8 cellular contexts compared by ENCODE assay signal in the genomic region with DNA sequence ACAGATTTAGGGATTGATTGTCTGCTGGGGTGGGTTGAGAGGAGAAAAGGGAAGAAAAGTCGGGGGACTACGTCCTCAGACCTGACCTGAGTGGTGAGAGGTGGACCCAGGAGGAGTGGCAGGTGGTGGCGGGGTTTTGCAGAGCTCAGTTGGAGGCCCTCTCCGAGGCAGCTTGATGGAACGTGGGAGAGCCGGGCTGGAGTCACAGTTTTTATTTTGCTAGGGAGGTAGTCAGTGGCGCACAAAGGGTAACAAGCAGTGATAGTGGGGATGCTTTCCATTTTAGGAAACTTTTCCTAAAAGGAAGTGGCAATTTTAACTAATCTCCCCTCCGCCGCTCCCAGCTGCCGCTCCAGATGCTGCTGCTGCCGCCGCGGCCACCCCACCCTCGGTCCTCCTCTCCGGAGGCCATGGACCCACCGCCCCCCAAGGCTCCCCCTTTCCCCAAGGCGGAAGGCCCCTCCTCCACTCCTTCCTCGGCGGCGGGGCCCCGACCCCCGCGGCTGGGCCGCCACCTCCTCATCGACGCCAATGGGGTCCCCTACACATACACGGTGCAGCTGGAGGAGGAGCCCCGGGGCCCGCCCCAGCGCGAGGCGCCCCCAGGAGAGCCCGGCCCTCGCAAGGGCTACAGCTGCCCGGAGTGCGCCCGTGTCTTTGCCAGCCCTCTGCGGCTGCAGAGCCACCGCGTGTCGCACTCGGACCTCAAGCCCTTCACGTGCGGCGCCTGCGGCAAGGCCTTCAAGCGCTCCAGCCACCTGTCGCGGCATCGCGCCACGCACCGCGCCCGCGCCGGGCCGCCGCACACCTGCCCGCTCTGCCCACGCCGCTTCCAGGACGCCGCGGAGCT. TPM values are rescaled to one million over a fixed set of nuclear protein-coding genes. Genes with fewer than 3 reads are reported as not detected.
DNase-seq lines count a peak whose midpoint lies in the region; ATAC-seq and TF ChIP-seq lines count a peak whose summit lies in the region.

No MANE protein-coding gene starts in this region.

- H3K9me3 ChIP-seq in CD4-positive, alpha-beta T cell (ENCODE audit: control insufficient read depth, low read length): no peaks in the 10 kb centered on the region
- H3K9me3 ChIP-seq in HEK293 (ENCODE audit: control insufficient read depth, insufficient read depth, low read depth, low read length) (no peaks in the 10 kb centered on the region), esophagus muscularis mucosa (no peaks in the 10 kb centered on the region), neutrophil (no peaks in the 10 kb centered on the region)

- intact Hi-C loops in CD4-positive, alpha-beta T cell (cut with DNase I, micrococcal nuclease): loop anchor here in 1 of 2 experiments (5.0 kb wide), 2 partner anchors 45 to 255 kb away; partner anchors contain the start of genes FIZ1 and RPL28
- intact Hi-C loops in esophagus muscularis mucosa (cut with DNase I): no loop called here

- peaks cover 26% of the 10 kb centered on the region for H3K36me3 Mint-ChIP-seq in CD4-positive, alpha-beta T cell (ENCODE audit: low read depth)
- H3K36me3 Mint-ChIP-seq in WTC11: peaks cover 24% of the 10 kb centered on the region

- H3K9me3 Mint-ChIP-seq in CD4-positive, alpha-beta T cell: peaks cover 3% of the 10 kb centered on the region
- peaks cover 4% of the 10 kb centered on the region for H3K9me3 Mint-ChIP-seq in WTC11

- peaks cover 25% of the 10 kb centered on the region for H3K4me1 ChIP-seq in HEK293 (ENCODE audit: control insufficient read depth, insufficient read depth, low read length)
- peaks cover 59 to 84% (median 83%) of the 10 kb centered on the region in 4 donors for H3K4me1 ChIP-seq in esophagus muscularis mucosa
- H3K4me1 ChIP-seq in neutrophil (ENCODE audit: control insufficient read depth in 1 of 2, insufficient read depth in 1 of 2, low read depth in 1 of 2, low read length in 1 of 2): peaks cover 46 to 57% of the 10 kb centered on the region in 2 experiments

- H3K27me3 Mint-ChIP-seq in CD4-positive, alpha-beta T cell: no peaks in the 10 kb centered on the region
- H3K27me3 Mint-ChIP-seq in WTC11 (ENCODE audit: low read depth): peaks cover 9% of the 10 kb centered on the region

- POLR2A ChIA-PET in CD4-positive, alpha-beta T cell (lab: Charles Lee): interaction anchor here (0.6 to 3.0 kb wide), 15 partner anchors 8 to 525 kb away, joined by 3 to 30 read pairs (median 4); partner anchors contain the start of genes FIZ1, PPP1R12C, U2AF2 and ZNF524
- POLR2A ChIA-PET in HEK293 (lab: Yijun Ruan, JAX): interaction anchor here (0.6 to 2.2 kb wide), 7 partner anchors 8 to 43 kb away, joined by 3 to 36 read pairs (median 5); partner anchors contain the start of genes FIZ1, U2AF2 and ZNF784
- POLR2A ChIA-PET in WTC11 (lab: Charles Lee): interaction anchor here (1.0 kb wide), 1 partner anchor 12 kb away, joined by 3 read pairs; the partner anchor contains the start of gene U2AF2

- no peaks in the 10 kb centered on the region for H3K27me3 ChIP-seq in CD4-positive, alpha-beta T cell (ENCODE audit: control insufficient read depth, insufficient read depth, low read length)
- H3K27me3 ChIP-seq in esophagus muscularis mucosa (no peaks in the 10 kb centered on the region), neutrophil (peaks cover 38% of the 10 kb centered on the region)

- H3K4me1 Mint-ChIP-seq in CD4-positive, alpha-beta T cell (ENCODE audit: low read depth): peaks cover 60% of the 10 kb centered on the region
- peaks cover 26% of the 10 kb centered on the region for H3K4me1 Mint-ChIP-seq in WTC11

- ATAC-seq in CD4-positive, alpha-beta T cell (ENCODE audit: poor library complexity): no peak
- peak; percentile 2; the same call in 1 of the 2 replicates for ATAC-seq in WTC11

- WGBS in esophagus muscularis mucosa: 2% methylated on average over 20 of the region's 65 CpGs

- TF ChIP-seq POLR2A in esophagus muscularis mucosa (IDR thresholded peaks at IDR 0.05; ENCODE audit: low read depth): no peak

- no peak for TF ChIP-seq EP300 in esophagus muscularis mucosa (IDR thresholded peaks at IDR 0.05)

- H3K27ac Mint-ChIP-seq in CD4-positive, alpha-beta T cell: peak overlapping the region; percentile 88
- H3K27ac Mint-ChIP-seq in WTC11: peak overlapping the region; percentile 71; the same call in 1 of the 2 replicates

- CTCF ChIA-PET in CD4-positive, alpha-beta T cell (lab: Charles Lee): interaction anchor here (1.9 kb wide), 2 partner anchors 11 kb away, joined by 16 read pairs; no protein-coding TSS in a partner anchor
- CTCF ChIA-PET in HEK293 (lab: Yijun Ruan, JAX) (interaction anchor here (0.7 to 1.9 kb wide), 5 partner anchors 8 to 51 kb away, joined by 3 to 8 read pairs (median 4); no protein-coding TSS in a partner anchor), WTC11 (lab: Charles Lee) (interaction anchor here (1.0 to 2.6 kb wide), 5 partner anchors 10 to 181 kb away, joined by 5 to 12 read pairs (median 11); partner anchors contain the start of gene ISOC2)

- no peak for TF ChIP-seq CTCF in CD4-positive, alpha-beta T cell (IDR thresholded peaks at IDR 0.05)
- TF ChIP-seq CTCF in HEK293 (tag by site-specific recombination; IDR thresholded peaks at IDR 0.05) (no peak), WTC11 (IDR thresholded peaks at IDR 0.05) (no peak), esophagus muscularis mucosa (IDR thresholded peaks at IDR 0.05) (no peak), neutrophil (IDR thresholded peaks at IDR 0.05) (no peak)

- peak overlapping the region; percentile 78 for H3K27ac ChIP-seq in CD4-positive, alpha-beta T cell (ENCODE audit: low read depth, low read length)
- H3K27ac ChIP-seq in HEK293 (ENCODE audit: extremely low read depth, low read depth, low read length) (peak overlapping the region; percentile 83), esophagus muscularis mucosa (replicated peaks in 1 of 4) (peak overlapping the region; percentile 94 to 97 (median 94)), neutrophil (peak overlapping the region; percentile 83)

- peak in 2 of 10 experiments; percentile 29 to 33 for DNase-seq in CD4-positive, alpha-beta T cell
- peak; percentile 36 for DNase-seq in WTC11 (ENCODE audit: low spot score)
- no peak for DNase-seq in esophagus muscularis mucosa (ENCODE audit: extremely low spot score)
- no peak for DNase-seq in T-helper 9 cell
- DNase-seq in NCI-H1048 (lab: John Stamatoyannopoulos, UW): no peak
- DNase-seq in effector CD4-positive, alpha-beta T cell: no peak

- H3K4me3 Mint-ChIP-seq in CD4-positive, alpha-beta T cell: peak overlapping the region; percentile 89
- H3K4me3 Mint-ChIP-seq in WTC11: peak overlapping the region; percentile 89

- H3K36me3 ChIP-seq in HEK293 (ENCODE audit: control insufficient read depth in 2 of 2, insufficient read depth in 1 of 2, low read length in 2 of 2) (peaks cover 17 to 29% of the 10 kb centered on the region in 2 experiments; a peak in 2 of 3 replicates), esophagus muscularis mucosa (peaks cover 0 to 28% (median 14%) of the 10 kb centered on the region in 4 donors), neutrophil (peaks cover 21% of the 10 kb centered on the region)

- peak overlapping the region; percentile 61 for H3K4me3 ChIP-seq in HEK293 (ENCODE audit: low read depth, low read length)
- H3K4me3 ChIP-seq in esophagus muscularis mucosa: peak overlapping the region; percentile 74 to 91 (median 87)
- peak overlapping the region; percentile 73 to 96 for H3K4me3 ChIP-seq in neutrophil (ENCODE audit: low read depth in 1 of 2, low read length in 1 of 2)

TF ChIP-seq in HEK293, 187 proteins besides CTCF, POLR2A, EP300 and RAD21 (continues in another document):
- no peak for TF ChIP-seq SP7 (tag by site-specific recombination; IDR thresholded peaks at IDR 0.05)
- peak; percentile 87 for TF ChIP-seq GLIS1 (tag by site-specific recombination; IDR thresholded peaks at IDR 0.05)
- TF ChIP-seq KLF7 (tag by site-specific recombination; IDR thresholded peaks at IDR 0.05; ENCODE audit: borderline replicate concordance): no peak
- TF ChIP-seq, protein P1, sequence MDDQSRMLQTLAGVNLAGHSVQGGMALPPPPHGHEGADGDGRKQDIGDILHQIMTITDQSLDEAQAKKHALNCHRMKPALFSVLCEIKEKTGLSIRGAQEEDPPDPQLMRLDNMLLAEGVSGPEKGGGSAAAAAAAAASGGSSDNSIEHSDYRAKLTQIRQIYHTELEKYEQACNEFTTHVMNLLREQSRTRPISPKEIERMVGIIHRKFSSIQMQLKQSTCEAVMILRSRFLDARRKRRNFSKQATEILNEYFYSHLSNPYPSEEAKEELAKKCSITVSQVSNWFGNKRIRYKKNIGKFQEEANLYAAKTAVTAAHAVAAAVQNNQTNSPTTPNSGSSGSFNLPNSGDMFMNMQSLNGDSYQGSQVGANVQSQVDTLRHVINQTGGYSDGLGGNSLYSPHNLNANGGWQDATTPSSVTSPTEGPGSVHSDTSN (CRISPR knock-in tag; IDR thresholded peaks at IDR 0.05): 0 out of 2 replicates have a peak, but pooled peaks have one; percentile 61

TF ChIP-seq in WTC11, 78 proteins besides CTCF, POLR2A, EP300 and RAD21 (continues in another document):
- TF ChIP-seq PRRX2 (CRISPR knock-in tag; IDR thresholded peaks at IDR 0.05): no peak
- TF ChIP-seq NFATC4 (CRISPR knock-in tag; IDR thresholded peaks at IDR 0.05): peak; percentile 16; the same call in 1 of the 2 replicates
- TF ChIP-seq JAZF1 (CRISPR knock-in tag; IDR thresholded peaks at IDR 0.05): no peak
- TF ChIP-seq TEAD1 (CRISPR knock-in tag; IDR thresholded peaks at IDR 0.05): no peak

RNA-seq across cellular contexts. Expression of gene ZNF581, which starts 1.1 kb away (rescaled TPM):
- total RNA-seq in CD4-positive, alpha-beta T cell: 10 to 100 TPM; 23.1 to 24.7 TPM
- total RNA-seq in WTC11 (2021) (94.6 to 100 TPM (median 99.5 TPM) in 3 replicates), esophagus muscularis mucosa (10 to 100 TPM; 13.3 to 26.6 (median 18.2) TPM)

RNA-seq across cellular contexts. Expression of gene ZNF580, which starts 1.6 kb away (rescaled TPM):
- 10 to 100 TPM; 45.2 to 46.6 TPM for total RNA-seq in CD4-positive, alpha-beta T cell
- total RNA-seq in WTC11 (2021) (31.3 to 33.5 TPM (median 32.0 TPM) in 3 replicates), esophagus muscularis mucosa (10 to 100 TPM; 38.3 to 66.8 (median 43.1) TPM)

RNA-seq across cellular contexts. Expression of gene CCDC106, which starts 5.6 kb away (rescaled TPM):
- total RNA-seq in CD4-positive, alpha-beta T cell: 1 to 10 TPM; 1.7 to 1.8 TPM
- total RNA-seq in WTC11 (2021) (21.1 to 24.8 TPM (median 24.8 TPM) in 3 replicates), esophagus muscularis mucosa (10 to 100 TPM in 3 of 4 donors, 1 to 10 TPM in 1; 9.4 to 22.0 (median 19.2) TPM)

RNA-seq across cellular contexts. Expression of gene U2AF2, which starts 12.5 kb away (rescaled TPM):
- 100 to 1,000 TPM; 209 to 212 TPM for total RNA-seq in CD4-positive, alpha-beta T cell
- total RNA-seq in WTC11 (2021) (249 to 302 TPM (median 249 TPM) in 3 replicates), esophagus muscularis mucosa (100 to 1,000 TPM in 2 of 4 donors, 10 to 100 TPM in 2; 80.4 to 122 (median 104) TPM)

RNA-seq across cellular contexts. Expression of gene ZNF784, which starts 18.0 kb away (rescaled TPM):
- 10 to 100 TPM; 11.2 to 11.8 TPM for total RNA-seq in CD4-positive, alpha-beta T cell
- 9.9 to 12.1 TPM (median 11.4 TPM) in 3 replicates for total RNA-seq in WTC11 (2021)
- 1 to 10 TPM; 2.5 to 6.3 (median 4.0) TPM for total RNA-seq in esophagus muscularis mucosa
